7 cellular contexts compared by ENCODE assay signal in genomic region chr5:141821430-141821925, GRCh38. TPM values are rescaled to one million over a fixed set of nuclear protein-coding genes. Genes with fewer than 3 reads are reported as not detected.
DNase-seq lines count a peak whose midpoint lies in the region; ATAC-seq and TF ChIP-seq lines count a peak whose summit lies in the region.

No MANE protein-coding gene starts in this region.

- TF ChIP-seq RAD21 in SK-N-SH (IDR thresholded peaks at IDR 0.05; ENCODE audit: low read length), result no peak

- H3K27ac ChIP-seq in SK-N-SH (ENCODE audit: low read depth in 2 of 2, low read length in 1 of 2) (peak overlapping the region; percentile 61 to 64; a peak in 3 of 4 replicates), gastroesophageal sphincter (peak overlapping the region in 3 of 4 donors; percentile 67 to 77 (median 74)), Peyer's patch (peak overlapping the region in 2 of 4 donors; percentile 36 to 55)

- H3K9me3 ChIP-seq in SK-N-SH, result no peaks in the 10 kb centered on the region
- no peaks in the 10 kb centered on the region for H3K9me3 ChIP-seq in gastroesophageal sphincter
- no peaks in the 10 kb centered on the region for H3K9me3 ChIP-seq in Peyer's patch

- TF ChIP-seq POLR2A in gastroesophageal sphincter (IDR thresholded peaks at IDR 0.05) (no peak), Peyer's patch (IDR thresholded peaks at IDR 0.05) (no peak)

- POLR2A ChIA-PET in SK-N-SH (lab: Yijun Ruan, JAX), result interaction anchor here (1.7 kb wide), 1 partner anchor 60 kb away, joined by 3 read pairs; no protein-coding TSS in a partner anchor

- H3K27me3 Mint-ChIP-seq in mesothelial cell of epicardium (ENCODE audit: low read depth), result peaks cover 17% of the 10 kb centered on the region

- H3F3A ChIP-seq in SK-N-SH (replicated peaks; ENCODE audit: insufficient read depth), result no peaks in the 10 kb centered on the region

- H4K20me1 ChIP-seq in SK-N-SH (ENCODE audit: insufficient read depth), result no peaks in the 10 kb centered on the region

- CTCF ChIA-PET in SK-N-SH (lab: Yijun Ruan, JAX), result interaction anchor here (1.1 to 20.2 kb wide), 8 partner anchors 8 to 125 kb away, joined by 3 to 447 read pairs (median 4); partner anchors contain the start of gene PCDH1

- H3K36me3 ChIP-seq in SK-N-SH (replicated peaks in 1 of 2; ENCODE audit: control insufficient read depth in 1 of 2, insufficient read depth in 2 of 2, low read length in 1 of 2) (no peaks in the 10 kb centered on the region), gastroesophageal sphincter (no peaks in the 10 kb centered on the region), Peyer's patch (no peaks in the 10 kb centered on the region)

- no peaks in the 10 kb centered on the region for H3K9me2 ChIP-seq in SK-N-SH

- no peak for TF ChIP-seq CTCF in SK-N-SH (IDR thresholded peaks at IDR 0.05)
- no peak for TF ChIP-seq CTCF in gastroesophageal sphincter (IDR thresholded peaks at IDR 0.05)
- TF ChIP-seq CTCF in Peyer's patch (IDR thresholded peaks at IDR 0.05), result no peak
- TF ChIP-seq CTCF in mesothelial cell of epicardium (IDR thresholded peaks at IDR 0.05; ENCODE audit: unreplicated experiment), result no peak

- WGBS in SK-N-SH (ENCODE audit: low lambda C conversion rate), result 53% methylated on average over 3 of the region's 3 CpGs
- 10 to 59% methylated on average over 2 to 3 of the region's 3 CpGs for WGBS in gastroesophageal sphincter (ENCODE audit: low coverage in 1 of 2), 2 donors

- no peak overlapping the region for H3K4me2 ChIP-seq in SK-N-SH

- peaks cover 5% of the 10 kb centered on the region for H3K4me1 Mint-ChIP-seq in mesothelial cell of epicardium

- no peak overlapping the region for H3K27ac Mint-ChIP-seq in mesothelial cell of epicardium

- no peaks in the 10 kb centered on the region for H3K9me3 Mint-ChIP-seq in mesothelial cell of epicardium

- H3K4me3 ChIP-seq in SK-N-SH (ENCODE audit: low read depth in 2 of 2, low read length in 1 of 2), result no peak overlapping the region
- no peak overlapping the region for H3K4me3 ChIP-seq in gastroesophageal sphincter
- H3K4me3 ChIP-seq in Peyer's patch, result no peak overlapping the region

- H3K36me3 Mint-ChIP-seq in mesothelial cell of epicardium, result no peaks in the 10 kb centered on the region

- H3K27me3 ChIP-seq in SK-N-SH (ENCODE audit: insufficient read depth) (peaks cover 7% of the 10 kb centered on the region; the same call in 1 of the 2 replicates), gastroesophageal sphincter (peaks cover 37% of the 10 kb centered on the region), Peyer's patch (no peaks in the 10 kb centered on the region)

- TF ChIP-seq EP300 in SK-N-SH (IDR thresholded peaks at IDR 0.05; ENCODE audit: borderline replicate concordance in 1 of 2, low read depth in 1 of 2, low read length in 1 of 2) (no peak; a peak in 1 of 4 replicates), gastroesophageal sphincter (IDR thresholded peaks at IDR 0.05) (no peak)

- peak overlapping the region; percentile 79 for H2AFZ ChIP-seq in SK-N-SH (ENCODE audit: low read depth)

- H3K4me1 ChIP-seq in SK-N-SH (ENCODE audit: control insufficient read depth in 1 of 2, insufficient read depth in 2 of 2, low read depth in 1 of 2, low read length in 1 of 2) (peaks cover 8 to 32% of the 10 kb centered on the region in 2 experiments; a peak in 2 of 4 replicates), gastroesophageal sphincter (peaks cover 0 to 21% (median 0%) of the 10 kb centered on the region in 3 donors), Peyer's patch (no peaks in the 10 kb centered on the region)

- no peak overlapping the region for H3K9ac ChIP-seq in SK-N-SH

- no peak overlapping the region for H3K4me3 Mint-ChIP-seq in mesothelial cell of epicardium

- H3K79me2 ChIP-seq in SK-N-SH (ENCODE audit: insufficient read depth), result no peaks in the 10 kb centered on the region

- DNase-seq in HCEC 1CT (peak; percentile 84), SK-N-SH (peak; percentile 68), stromal cell of bone marrow (ENCODE audit: low read depth) (peak; percentile 83), Peyer's patch (no peak), mesothelial cell of epicardium (ENCODE audit: low spot score in 2 of 2, unreplicated experiment in 2 of 2) (no peak)

- ATAC-seq in gastroesophageal sphincter (peak; percentile 46), GM21717 (IDR thresholded peaks at IDR 0.05; ENCODE audit: unreplicated experiment) (no peak)

TF ChIP-seq in SK-N-SH, 30 proteins besides CTCF, POLR2A, EP300 and RAD21:
- TF ChIP-seq USF1 (IDR thresholded peaks at IDR 0.05; ENCODE audit: borderline replicate concordance, low read depth) (no peak), TCF12 (IDR thresholded peaks at IDR 0.05) (peak; percentile 11; the same call in 1 of the 2 replicates), RFX5 (IDR thresholded peaks at IDR 0.05; ENCODE audit: low read length) (0 out of 2 replicates have a peak, but pooled peaks have one; percentile 40), NFIC (IDR thresholded peaks at IDR 0.05; ENCODE audit: borderline replicate concordance) (peak; percentile 10; the same call in 1 of the 2 replicates), CHD2 (IDR thresholded peaks at IDR 0.05; ENCODE audit: low read length, partially characterized antibody) (peak; percentile 20)

RNA-seq across cellular contexts. Expression of gene PCDH1, which starts 56.7 kb away (rescaled TPM):
- polyA plus RNA-seq in SK-N-SH (2012; rRNA removed), result 0.08 and 0.10 TPM in 2 replicates
- polyA plus RNA-seq in SK-N-SH (2012; cell fraction: cytosol; rRNA removed), result 0.06 and 0.13 TPM in 2 replicates
- 0.05 and 0.31 TPM in 2 replicates for polyA plus RNA-seq in SK-N-SH (2012; cell fraction: nucleus; rRNA removed)
- total RNA-seq in gastroesophageal sphincter (10 to 100 TPM; 23.0 to 52.8 (median 30.9) TPM), Peyer's patch (100 to 1,000 TPM in 3 of 4 donors, 10 to 100 TPM in 1; 64.4 to 169 (median 164) TPM), mesothelial cell of epicardium (5.1 to 6.1 TPM (median 5.4 TPM) in 3 replicates)

Comparison
In these comparisons a context has a peak if more than half of its experiments do, and no peak if none do; other contexts are left out.
1. DNase-seq: peak in HCEC 1CT (single experiment), SK-N-SH (single experiment) and stromal cell of bone marrow (single experiment); none in Peyer's patch (0 of 3) and mesothelial cell of epicardium (0 of 2).